In the genomic region with DNA sequence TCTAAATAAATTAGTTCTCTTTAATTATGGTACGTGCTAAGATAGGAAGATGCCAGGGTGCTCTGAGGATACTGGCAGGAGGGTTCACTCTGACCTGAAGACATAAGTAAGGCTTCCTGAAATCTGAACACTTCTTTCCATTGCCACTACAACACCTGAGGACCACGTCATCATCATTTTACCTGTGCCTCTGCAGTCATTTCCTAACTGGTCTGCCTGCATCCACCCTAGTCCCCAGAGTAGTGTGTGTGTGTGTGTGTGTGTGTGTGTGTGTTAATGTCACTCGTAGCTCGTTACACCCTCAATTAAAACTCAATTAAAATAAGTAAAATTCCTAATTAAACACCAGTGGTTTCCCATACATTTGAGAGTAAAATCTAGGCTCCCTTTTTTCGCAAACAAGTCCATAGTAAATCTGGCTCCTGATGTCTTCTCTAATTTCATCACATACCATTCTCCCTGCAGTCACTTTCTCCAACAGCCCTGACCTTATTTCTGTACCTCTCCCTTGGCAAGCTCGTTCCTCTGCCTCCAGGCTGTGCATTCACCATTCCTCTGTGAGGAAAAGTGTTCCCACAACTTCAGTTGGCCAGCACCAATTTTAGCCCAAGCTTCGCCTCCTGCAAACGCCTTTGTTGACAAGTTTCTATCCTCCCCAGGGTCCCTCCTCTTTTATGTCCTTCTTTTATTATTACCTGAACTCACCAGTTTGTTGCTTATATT, we compare ENCODE assay signal across 19 cellular contexts.
"Had no signal": no experiment of that assay in that cellular context is flagged by ENCODE, and none has a peak within 500 bp of the region (broad histone marks: within the 10 kb centered on the region; RNA-seq: fewer than 3 reads in every experiment).

No MANE protein-coding gene starts in this region.

- H3K36me3 ChIP-seq: esophagus squamous epithelium, neural progenitor cell, uterus had no signal

- H3K4me2 ChIP-seq: neural progenitor cell had no signal

- H3K27ac ChIP-seq: esophagus squamous epithelium, neural progenitor cell, skin epidermis, uterus, VCaP had no signal

- H3K9ac ChIP-seq: neural progenitor cell had no signal

- DNase-seq: activated CD4-positive, alpha-beta T cell treated with anti-CD3 and anti-CD28 coated beads for 4 hours; activated CD4-positive, alpha-beta T cell treated with anti-CD3 and anti-CD28 coated beads, Interleukin-2, amount 50 U/mL, for 4 hours; activated gamma-delta T cell treated with Interleukin-2 at 50 U/mL for 16 hours; activated T-cell treated with anti-CD3 and anti-CD28 coated beads for 4 hours; anterior cingulate cortex; endodermal cell; esophagus squamous epithelium; glutamatergic neuron; left cardiac atrium; natural killer cell; right cardiac atrium; stimulated activated CD4-positive, alpha-beta T cell treated with anti-CD3 and anti-CD28 coated beads, Interleukin-4, amount 100 ng/mL, for 24 hours; T-helper 9 cell; uterus had no signal

- H3K9me3 ChIP-seq: esophagus squamous epithelium, uterus had no signal

- H3K4me1 ChIP-seq: uterus had no signal

- H3K4me3 ChIP-seq: esophagus squamous epithelium, neural progenitor cell, skin epidermis, uterus had no signal

- ATAC-seq: activated naive CD4-positive, alpha-beta T cell treated with anti-CD3 and anti-CD28 coated beads, Interleukin-2, amount 50 U/mL, for 72 hours; left cardiac atrium; natural killer cell; right cardiac atrium; stimulated activated effector memory CD8-positive, alpha-beta T cell treated with anti-CD3 and anti-CD28 coated beads, Interleukin-12 subunit alpha, Interleukin-12 subunit beta, amount 100 ng/mL, for 72 hours had no signal

- H3K27me3 ChIP-seq: esophagus squamous epithelium, neural progenitor cell, uterus had no signal
